Comparison of ENCODE assay signal across 9 cellular contexts in genomic region chr9:107587175-107587963, GRCh38.
A peak's percentile ranks its signal among the peaks of the same experiment; 100 is the strongest.
DNase-seq lines count a peak whose midpoint lies in the region; ATAC-seq and TF ChIP-seq lines count a peak whose summit lies in the region.
"Had no signal": no experiment of that assay in that cellular context is flagged by ENCODE, and none has a peak within 500 bp of the region (broad histone marks: within the 10 kb centered on the region; RNA-seq: fewer than 3 reads in every experiment).

No MANE protein-coding gene starts in this region.

- CTCF ChIA-PET in HEK293T (lab: Yijun Ruan, JAX): interaction anchor here (0.6 kb wide), 1 partner anchor 104 kb away, joined by 3 read pairs; no protein-coding TSS in a partner anchor

- intact Hi-C loops in Right ventricle myocardium inferior (cut with DNase I): no loop called here
- intact Hi-C loops in posterior vena cava (cut with DNase I): no loop called here

- POLR2A ChIA-PET in HEK293T (lab: Yijun Ruan, JAX): no interaction called here

- DNase-seq in DMS153 treated with DMSO at 0.1 percent for 48 hours (lab: John Stamatoyannopoulos, UW; ENCODE audit: unreplicated experiment) (peak; percentile 11), OCI-M1 (lab: John Stamatoyannopoulos, UW) (peak; percentile 37), Right ventricle myocardium inferior (ENCODE audit: missing footprints) (peak; percentile 76), posterior vena cava (ENCODE audit: low spot score) (peak; percentile 82), HEK293T (ENCODE audit: extremely low spot score) (no peak)
- no peak for DNase-seq in activated effector memory CD4-positive, alpha-beta T cell treated with Interleukin-2 at 50 U/mL for 16 hours

- peak; percentile 43 for ATAC-seq in Right ventricle myocardium inferior
- ATAC-seq in GM18867 (IDR thresholded peaks at IDR 0.05; ENCODE audit: unreplicated experiment): no peak
- ATAC-seq in HG03469 (IDR thresholded peaks at IDR 0.05; ENCODE audit: unreplicated experiment): no peak
- ATAC-seq: activated T-helper 17 cell treated with anti-CD3 and anti-CD28 coated beads, Interleukin-2, amount 50 U/mL, for 72 hours had no signal

TF ChIP-seq in HEK293T, 16 proteins besides CTCF, POLR2A, EP300 and RAD21:
- no peak for TF ChIP-seq ELF4 (IDR thresholded peaks at IDR 0.05)
- TF ChIP-seq SUZ12 (IDR thresholded peaks at IDR 0.05): no peak
- TF ChIP-seq CTBP1 (IDR thresholded peaks at IDR 0.05; ENCODE audit: borderline replicate concordance): no peak
- no peak for TF ChIP-seq LEF1 (IDR thresholded peaks at IDR 0.05; ENCODE audit: borderline replicate concordance)
- no peak for TF ChIP-seq L3MBTL2 (conservative IDR thresholded peaks at IDR 0.05)
- TF ChIP-seq BHLHE40 (IDR thresholded peaks at IDR 0.05; ENCODE audit: borderline replicate concordance): no peak
- no peak for TF ChIP-seq SP1 (IDR thresholded peaks at IDR 0.05)
- TF ChIP-seq FOXK2 (IDR thresholded peaks at IDR 0.05): no peak
- TF ChIP-seq, protein P1, sequence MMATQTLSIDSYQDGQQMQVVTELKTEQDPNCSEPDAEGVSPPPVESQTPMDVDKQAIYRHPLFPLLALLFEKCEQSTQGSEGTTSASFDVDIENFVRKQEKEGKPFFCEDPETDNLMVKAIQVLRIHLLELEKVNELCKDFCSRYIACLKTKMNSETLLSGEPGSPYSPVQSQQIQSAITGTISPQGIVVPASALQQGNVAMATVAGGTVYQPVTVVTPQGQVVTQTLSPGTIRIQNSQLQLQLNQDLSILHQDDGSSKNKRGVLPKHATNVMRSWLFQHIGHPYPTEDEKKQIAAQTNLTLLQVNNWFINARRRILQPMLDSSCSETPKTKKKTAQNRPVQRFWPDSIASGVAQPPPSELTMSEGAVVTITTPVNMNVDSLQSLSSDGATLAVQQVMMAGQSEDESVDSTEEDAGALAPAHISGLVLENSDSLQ (IDR thresholded peaks at IDR 0.05): no peak
- TF ChIP-seq TARDBP (IDR thresholded peaks at IDR 0.05): no peak
- no peak for TF ChIP-seq ZNF384 (IDR thresholded peaks at IDR 0.05)
- TF ChIP-seq HDGF (IDR thresholded peaks at IDR 0.05; ENCODE audit: borderline replicate concordance): no peak
- TF ChIP-seq NFRKB (IDR thresholded peaks at IDR 0.05): no peak
- TF ChIP-seq FOXA1 (IDR thresholded peaks at IDR 0.05): no peak

Comparison
In these comparisons a context has a peak if more than half of its experiments do, and no peak if none do; other contexts are left out.
1. DNase-seq: peak in DMS153 treated with DMSO at 0.1 percent for 48 hours (single experiment), OCI-M1 (single experiment), Right ventricle myocardium inferior (single experiment) and posterior vena cava (single experiment); none in HEK293T (single experiment) and activated effector memory CD4-positive, alpha-beta T cell treated with Interleukin-2 at 50 U/mL for 16 hours (single experiment).